ENCODE assay signal across 8 cellular contexts in the genomic region with DNA sequence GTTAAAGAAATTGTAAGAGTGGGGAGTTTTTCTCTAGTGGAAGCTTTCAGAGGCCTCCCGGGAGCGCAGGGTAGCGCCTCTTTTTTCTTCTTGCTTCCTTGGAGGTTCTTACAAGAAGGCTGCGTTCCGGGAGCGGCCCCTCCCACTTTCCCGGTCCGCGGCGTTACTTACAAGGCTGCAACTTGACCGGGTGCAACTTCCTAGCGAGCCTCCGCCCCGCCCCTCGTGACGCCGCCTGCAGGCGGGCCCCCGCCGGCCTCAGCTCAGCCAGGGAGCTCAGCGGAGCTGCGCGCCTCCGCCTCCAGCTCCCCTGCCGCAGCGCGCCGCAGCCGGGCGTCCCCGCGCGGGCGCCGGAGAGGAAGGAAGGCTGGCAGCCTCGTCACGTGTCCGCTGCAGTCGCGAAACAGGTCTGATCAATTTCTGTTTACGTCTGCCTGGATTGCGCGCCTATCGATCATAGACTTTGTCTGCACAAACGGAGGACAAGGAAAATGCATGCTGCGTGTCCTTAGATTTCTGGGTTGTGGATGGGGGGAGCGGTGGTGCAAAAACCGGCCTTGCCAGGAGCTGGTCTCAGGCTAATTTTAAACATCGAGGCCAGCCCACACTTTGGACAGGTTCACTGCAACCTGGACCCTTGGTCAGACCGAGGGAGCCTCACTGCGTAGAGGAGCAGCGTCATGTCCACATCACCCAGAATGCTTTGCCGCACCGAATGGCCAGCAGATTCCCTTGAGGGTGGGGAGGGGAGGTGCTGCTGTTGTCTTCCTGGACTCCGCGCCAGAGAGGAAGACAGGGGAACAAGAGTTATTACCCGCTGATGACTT. TPM values are rescaled to one million over a fixed set of nuclear protein-coding genes. Genes with fewer than 3 reads are reported as not detected.
DNase-seq lines count a peak whose midpoint lies in the region; TF ChIP-seq lines count a peak whose summit lies in the region.

A gene with protein sequence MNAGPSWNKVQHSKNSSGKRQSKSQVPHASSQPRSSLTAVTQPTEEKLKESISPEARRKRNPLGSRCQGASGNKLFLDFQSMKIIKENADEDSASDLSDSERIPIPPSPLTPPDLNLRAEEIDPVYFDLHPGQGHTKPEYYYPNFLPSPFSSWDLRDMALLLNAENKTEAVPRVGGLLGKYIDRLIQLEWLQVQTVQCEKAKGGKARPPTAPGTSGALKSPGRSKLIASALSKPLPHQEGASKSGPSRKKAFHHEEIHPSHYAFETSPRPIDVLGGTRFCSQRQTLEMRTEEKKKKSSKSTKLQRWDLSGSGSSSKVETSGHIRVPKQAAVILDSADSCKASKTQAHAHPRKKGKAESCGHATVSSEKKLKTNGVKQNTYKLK (plus strand): TSS at position 261 of the 827 bp plus-strand sequence. CDS start 3,555 bp downstream, outside the sequence.
A gene with protein sequence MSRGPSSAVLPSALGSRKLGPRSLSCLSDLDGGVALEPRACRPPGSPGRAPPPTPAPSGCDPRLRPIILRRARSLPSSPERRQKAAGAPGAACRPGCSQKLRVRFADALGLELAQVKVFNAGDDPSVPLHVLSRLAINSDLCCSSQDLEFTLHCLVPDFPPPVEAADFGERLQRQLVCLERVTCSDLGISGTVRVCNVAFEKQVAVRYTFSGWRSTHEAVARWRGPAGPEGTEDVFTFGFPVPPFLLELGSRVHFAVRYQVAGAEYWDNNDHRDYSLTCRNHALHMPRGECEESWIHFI (minus strand): TSS at position 177 of the 827 bp plus-strand sequence. CDS start 374 bp downstream, outside the sequence.

- H3K4me3 Mint-ChIP-seq in neural progenitor cell = peak within 1 kb of the TSS; percentile 98

- H3K9ac ChIP-seq in ES-I3 (ENCODE audit: low read depth, low read length) (peak within 1 kb of the TSS; percentile 79), Loucy (ENCODE audit: low read depth, low read length, poor library complexity, severe bottlenecking) (peak within 1 kb of the TSS; percentile 81), neural progenitor cell (no peak within 1 kb of the TSS), stomach smooth muscle (ENCODE audit: low read length in 2 of 2) (peak within 1 kb of the TSS; percentile 94 to 95)

- peaks cover 34% of the 10 kb centered on the region for H3K79me2 ChIP-seq in Loucy (ENCODE audit: insufficient read depth, low read length)
- H3K79me2 ChIP-seq in neural progenitor cell (ENCODE audit: low read depth) = no peaks in the 10 kb centered on the region

- H3K9me3 ChIP-seq in ES-I3 (ENCODE audit: control insufficient read depth, insufficient read depth, low read length) (no peaks in the 10 kb centered on the region; the same call in 1 of the 2 replicates), Loucy (ENCODE audit: insufficient read depth, low read depth, low read length) (no peaks in the 10 kb centered on the region), neural progenitor cell (ENCODE audit: low read depth) (no peaks in the 10 kb centered on the region), stomach smooth muscle (ENCODE audit: control insufficient read depth in 2 of 2, low read length in 2 of 2) (no peaks in the 10 kb centered on the region)

- no peaks in the 10 kb centered on the region for H3K9me3 Mint-ChIP-seq in neural progenitor cell

- H3K36me3 ChIP-seq in ES-I3 (ENCODE audit: insufficient read depth, low read length) (no peaks in the 10 kb centered on the region), H7 (replicated peaks; ENCODE audit: control insufficient read depth, insufficient read depth, low read length) (no peaks in the 10 kb centered on the region; the same call in 1 of the 2 replicates), Loucy (ENCODE audit: insufficient read depth, low read length) (peaks cover 20% of the 10 kb centered on the region; the same call in 1 of the 2 replicates), neural progenitor cell (no peaks in the 10 kb centered on the region), stomach smooth muscle (ENCODE audit: control insufficient read depth in 2 of 2, insufficient read depth in 2 of 2, low read length in 2 of 2) (peaks cover 6 to 19% of the 10 kb centered on the region in 2 donors)

- H3K36me3 Mint-ChIP-seq in neural progenitor cell = peaks cover 11% of the 10 kb centered on the region

- H3F3A ChIP-seq in Loucy (ENCODE audit: low read depth) (0 out of 2 replicates have a peak, but pooled peaks cover 2% of the 10 kb centered on the region), neural progenitor cell (ENCODE audit: low read depth) (peaks cover 17% of the 10 kb centered on the region)

- DNase-seq in H7 (peak; percentile 95), SHP77 (lab: John Stamatoyannopoulos, UW) (peak; percentile 93 to 98), activated gamma-delta T cell treated with Interleukin-2 at 50 U/mL for 16 hours (peak; percentile 83), fibroblast of villous mesenchyme (ENCODE audit: low read depth) (peak; percentile 98), neural progenitor cell (ENCODE audit: low spot score) (peak; percentile 91)

- H3K4me1 ChIP-seq in ES-I3 (ENCODE audit: insufficient read depth, low read length) = peaks cover 4% of the 10 kb centered on the region; the same call in 1 of the 2 replicates
- peaks cover 37% of the 10 kb centered on the region for H3K4me1 ChIP-seq in Loucy (ENCODE audit: insufficient read depth, low read length, poor library complexity, severe bottlenecking)
- H3K4me1 ChIP-seq in neural progenitor cell = peaks cover 9% of the 10 kb centered on the region
- peaks cover 28% of the 10 kb centered on the region for H3K4me1 ChIP-seq in stomach smooth muscle (ENCODE audit: control insufficient read depth, insufficient read depth, low read length)

- H3K4me3 ChIP-seq in H7 (ENCODE audit: insufficient read depth, low read depth, low read length) (peak within 1 kb of the TSS; percentile 54), Loucy (ENCODE audit: low read length, poor library complexity, severe bottlenecking) (peak within 1 kb of the TSS; percentile 81), fibroblast of villous mesenchyme (ENCODE audit: low read depth, low read length) (peak within 1 kb of the TSS; percentile 84), neural progenitor cell (peak within 1 kb of the TSS; percentile 50), stomach smooth muscle (ENCODE audit: low read length in 2 of 2) (peak within 1 kb of the TSS; percentile 95 to 98)

- H3K27me3 ChIP-seq in H7 (ENCODE audit: control insufficient read depth, insufficient read depth, low read length) (peaks cover 18% of the 10 kb centered on the region), Loucy (ENCODE audit: insufficient read depth, low read length, poor library complexity, severe bottlenecking) (no peaks in the 10 kb centered on the region), neural progenitor cell (peaks cover 48% of the 10 kb centered on the region), stomach smooth muscle (ENCODE audit: control insufficient read depth in 1 of 2, insufficient read depth in 2 of 2, low read length in 2 of 2) (no peaks in the 10 kb centered on the region)

- H3K27ac Mint-ChIP-seq in neural progenitor cell = peak within 1 kb of the TSS; percentile 95

- peak within 1 kb of the TSS; percentile 88 for H2AFZ ChIP-seq in Loucy (ENCODE audit: low read length)
- peak within 1 kb of the TSS; percentile 69 for H2AFZ ChIP-seq in neural progenitor cell (replicated peaks)

- peak within 1 kb of the TSS; percentile 13 for H3K27ac ChIP-seq in neural progenitor cell
- H3K27ac ChIP-seq in stomach smooth muscle (ENCODE audit: low read length) = peak within 1 kb of the TSS; percentile 96

- H4K20me1 ChIP-seq in Loucy (ENCODE audit: insufficient read depth, low read length, poor library complexity, severe bottlenecking) = no peaks in the 10 kb centered on the region
- H4K20me1 ChIP-seq in neural progenitor cell (ENCODE audit: low read depth) = no peaks in the 10 kb centered on the region

- H3K9me2 ChIP-seq in Loucy (replicated peaks; ENCODE audit: low read depth, low read length) = no peaks in the 10 kb centered on the region

- TF ChIP-seq CTCF in Loucy (conservative IDR thresholded peaks at IDR 0.05; ENCODE audit: low read length) (no peak), fibroblast of villous mesenchyme (IDR thresholded peaks at IDR 0.05; ENCODE audit: insufficient read depth, low read depth, low read length) (no peak), neural progenitor cell (IDR thresholded peaks at IDR 0.05) (peak; percentile 18)

- H3K27me3 Mint-ChIP-seq in neural progenitor cell (ENCODE audit: insufficient read depth, low read depth) = no peaks in the 10 kb centered on the region

- H3K4me2 ChIP-seq in Loucy (ENCODE audit: low read depth, low read length, poor library complexity, severe bottlenecking) = peak within 1 kb of the TSS; percentile 80
- H3K4me2 ChIP-seq in neural progenitor cell = peak within 1 kb of the TSS; percentile 71

- peaks cover 38% of the 10 kb centered on the region for H3K4me1 Mint-ChIP-seq in neural progenitor cell

RNA-seq across cellular contexts. Expression of the first gene that starts in this region (rescaled TPM):
- total RNA-seq in H7 (2014; rRNA removed; shearing (Covaris generic)) = 4.9 and 5.3 TPM in 2 replicates
- total RNA-seq in fibroblast of villous mesenchyme (3.9 and 5.6 TPM in 2 replicates), neural progenitor cell (ENCODE audit: low replicate concordance) (4.5 and 5.8 TPM in 2 replicates)

RNA-seq across cellular contexts. Expression of the second gene that starts in this region (rescaled TPM):
- total RNA-seq in H7 (2014; rRNA removed; shearing (Covaris generic)) = 3.4 and 3.9 TPM in 2 replicates
- total RNA-seq in fibroblast of villous mesenchyme = 6.4 and 8.2 TPM in 2 replicates
- total RNA-seq in neural progenitor cell (ENCODE audit: low replicate concordance) = 0.28 and 0.30 TPM in 2 replicates

Comparison
In these comparisons a context has a peak if more than half of its experiments do, and no peak if none do; other contexts are left out.
1. Peak in every context shown above with its lines: DNase-seq, H3K4me3 ChIP-seq and H3K27ac ChIP-seq.